ENCODE assay signal across 8 cellular contexts in genomic region chr15:59105839-59106238, GRCh38. TPM values are rescaled to one million over a fixed set of nuclear protein-coding genes. Genes with fewer than 3 reads are reported as not detected.
DNase-seq lines count a peak whose midpoint lies in the region; ATAC-seq and TF ChIP-seq lines count a peak whose summit lies in the region.

No MANE protein-coding gene starts in this region.

- no peaks in the 10 kb centered on the region for H3K27me3 ChIP-seq in transverse colon

- peaks cover 22% of the 10 kb centered on the region for H3K36me3 Mint-ChIP-seq in activated naive CD4-positive, alpha-beta T cell treated with anti-CD3 and anti-CD28 coated beads for 36 hours (ENCODE audit: low read depth)

- in situ Hi-C loops in transverse colon (cut with MboI; ENCODE audit: low pct_ligation_motif_present in 1 of 4, low pct_unique_long_range_greater_than_20kb in 1 of 4, low sequenced_read_pairs in 3 of 4): loop anchor here in 1 of 4 donors (10.0 kb wide), 1 partner anchor 121 kb away; the partner anchor contains the start of gene RNF111

- peak in 4 of 5 experiments; percentile 16 to 34 (median 21) for TF ChIP-seq CTCF in transverse colon (IDR thresholded peaks at IDR 0.05)

- H3K27me3 Mint-ChIP-seq in activated naive CD4-positive, alpha-beta T cell treated with anti-CD3 and anti-CD28 coated beads for 36 hours (ENCODE audit: low read depth): no peaks in the 10 kb centered on the region

- TF ChIP-seq POLR2A in transverse colon (IDR thresholded peaks at IDR 0.05): no peak

- H3K9me3 ChIP-seq in transverse colon: no peaks in the 10 kb centered on the region

- H3K4me3 ChIP-seq in iPS-11a (ENCODE audit: low read depth, low read length) (peak overlapping the region; percentile 90), transverse colon (peak overlapping the region in 3 of 4 donors; percentile 57 to 74 (median 70))

- CTCF ChIA-PET in activated naive CD4-positive, alpha-beta T cell treated with anti-CD3 and anti-CD28 coated beads for 36 hours (lab: Charles Lee): interaction anchor here (0.7 kb wide), 1 partner anchor 400 kb away, joined by 3 read pairs; no protein-coding TSS in a partner anchor

- H3K4me3 Mint-ChIP-seq in activated naive CD4-positive, alpha-beta T cell treated with anti-CD3 and anti-CD28 coated beads for 36 hours: peak overlapping the region; percentile 93

- no peaks in the 10 kb centered on the region for H3K36me3 ChIP-seq in transverse colon

- peaks cover 0 to 20% (median 0%) of the 10 kb centered on the region in 4 donors for H3K4me1 ChIP-seq in transverse colon

- 21 to 25% methylated on average over 1 to 3 of the region's 3 CpGs for WGBS in transverse colon (ENCODE audit: low coverage in 1 of 2), 2 donors

- intact Hi-C loops in activated naive CD4-positive, alpha-beta T cell treated with anti-CD3 and anti-CD28 coated beads for 36 hours (cut with micrococcal nuclease): loop anchor here (1.0 kb wide), 2 partner anchors 119 to 173 kb away; partner anchors contain the start of genes RNF111 and SLTM
- intact Hi-C loops in transverse colon (cut with DNase I; ENCODE audit: low total_unique reads): no loop called here

- peaks cover 11% of the 10 kb centered on the region for H3K4me1 Mint-ChIP-seq in activated naive CD4-positive, alpha-beta T cell treated with anti-CD3 and anti-CD28 coated beads for 36 hours (ENCODE audit: low read depth)

- no peak for TF ChIP-seq EP300 in transverse colon (IDR thresholded peaks at IDR 0.05; ENCODE audit: low read depth)

- no peaks in the 10 kb centered on the region for H3K9me3 Mint-ChIP-seq in activated naive CD4-positive, alpha-beta T cell treated with anti-CD3 and anti-CD28 coated beads for 36 hours

- DNase-seq in activated naive CD4-positive, alpha-beta T cell treated with anti-CD3 and anti-CD28 coated beads for 36 hours: no peak
- DNase-seq in activated naive CD4-positive, alpha-beta T cell treated with anti-CD3 and anti-CD28 coated beads, Interleukin-2, amount 50 U/mL, for 16 hours: no peak
- DNase-seq in SW480 (ENCODE audit: low spot score): peak; percentile 14
- DNase-seq in transverse colon: no peak
- DNase-seq in NCI-H2107 treated with DMSO at 0.1 percent for 48 hours (lab: John Stamatoyannopoulos, UW; ENCODE audit: unreplicated experiment): no peak

- H3K27ac Mint-ChIP-seq in activated naive CD4-positive, alpha-beta T cell treated with anti-CD3 and anti-CD28 coated beads for 36 hours: no peak overlapping the region

- peak overlapping the region in 3 of 4 donors; percentile 56 to 75 (median 74) for H3K27ac ChIP-seq in transverse colon

- ATAC-seq in GM18858 (IDR thresholded peaks at IDR 0.05; ENCODE audit: unreplicated experiment) (no peak), HG02763 (IDR thresholded peaks at IDR 0.05; ENCODE audit: unreplicated experiment) (no peak)

RNA-seq across cellular contexts. Expression of gene CCNB2, which starts 0.9 kb away (rescaled TPM):
- total RNA-seq in activated naive CD4-positive, alpha-beta T cell treated with anti-CD3 and anti-CD28 coated beads for 36 hours: 10 to 100 TPM; 93.1 to 98.2 TPM
- 100 to 1,000 TPM in 1 of 4 donors, 1 to 10 TPM in 3; 1.9 to 132 (median 6.4) TPM for total RNA-seq in transverse colon
